In the genomic region with DNA sequence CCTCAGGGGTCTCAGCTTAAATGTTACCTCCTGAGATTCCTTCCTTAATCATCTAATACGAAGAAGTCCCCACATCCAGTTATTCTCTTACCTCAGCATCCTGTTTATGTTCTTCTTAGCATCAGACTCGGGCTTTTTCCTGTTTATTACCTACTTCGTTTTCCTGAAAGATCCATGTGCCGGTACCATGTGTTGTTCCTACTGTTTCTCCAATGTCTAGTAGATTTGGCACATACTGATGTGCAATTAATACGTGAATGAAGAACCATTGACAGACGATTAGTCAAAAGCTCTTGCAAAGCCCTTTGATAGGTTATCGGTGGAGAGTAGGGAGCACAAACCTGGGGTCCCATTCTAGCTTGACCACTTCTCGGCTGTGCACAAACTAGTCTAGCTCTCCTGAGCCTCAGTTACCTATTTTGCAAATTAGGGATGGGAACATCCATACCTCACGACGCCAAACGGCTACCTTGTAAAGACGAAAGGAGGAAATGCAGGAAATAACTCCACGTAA, we compare ENCODE assay signal across 8 cellular contexts. TPM values are rescaled to one million over a fixed set of nuclear protein-coding genes. Genes with fewer than 3 reads are reported as not detected.
DNase-seq lines count a peak whose midpoint lies in the region; ATAC-seq and TF ChIP-seq lines count a peak whose summit lies in the region.

No MANE protein-coding gene starts in this region.

- peaks cover 0 to 66% (median 33%) of the 10 kb centered on the region in 11 experiments; a peak in 18 of 22 replicates for H4K20me1 ChIP-seq in BLaER1 treated with 17β-estradiol and CSF1 and Interleukin-3, amounts not matched to agents 10 nM and 100 nM
- H4K20me1 ChIP-seq in OCI-LY1 (ENCODE audit: insufficient read depth, low read length), result no peaks in the 10 kb centered on the region
- no peaks in the 10 kb centered on the region for H4K20me1 ChIP-seq in neural cell (ENCODE audit: insufficient read depth)

- H3F3A ChIP-seq in OCI-LY1 (ENCODE audit: insufficient read depth, low read length) (no peaks in the 10 kb centered on the region; the same call in 1 of the 2 replicates), neural cell (ENCODE audit: insufficient read depth, low read length, poor library complexity, severe bottlenecking) (no peaks in the 10 kb centered on the region)

- in situ Hi-C loops in KBM-7 (cut with MboI; ENCODE audit: low pct_unique_long_range_greater_than_20kb, low sequenced_read_pairs), result loop anchor here (25.0 kb wide), 1 partner anchor 104 kb away; no protein-coding TSS in a partner anchor

- peak overlapping the region; percentile 95 to 100 (median 98) for H3K27ac ChIP-seq in BLaER1 treated with 17β-estradiol and CSF1 and Interleukin-3, amounts not matched to agents 10 nM and 100 nM
- H3K27ac ChIP-seq in OCI-LY1 (ENCODE audit: low read depth, low read length, poor library complexity, severe bottlenecking), result peak overlapping the region; percentile 35
- peak overlapping the region; percentile 88 for H3K27ac ChIP-seq in effector memory CD4-positive, alpha-beta T cell (ENCODE audit: insufficient read depth, low read length, poor library complexity, severe bottlenecking)
- H3K27ac ChIP-seq in neural cell (ENCODE audit: low read length), result peak overlapping the region; percentile 95

- H3K9me3 ChIP-seq in BLaER1 treated with 17β-estradiol and CSF1 and Interleukin-3, amounts not matched to agents 10 nM and 100 nM (replicated peaks in 1 of 11), result no peaks in the 10 kb centered on the region
- H3K9me3 ChIP-seq in OCI-LY1 (ENCODE audit: low read length) (no peaks in the 10 kb centered on the region), neural cell (ENCODE audit: low read length) (no peaks in the 10 kb centered on the region)
- no peaks in the 10 kb centered on the region for H3K9me3 ChIP-seq in effector memory CD4-positive, alpha-beta T cell (ENCODE audit: control insufficient read depth, low read length)

- no peak for TF ChIP-seq RAD21 in neural cell (conservative IDR thresholded peaks at IDR 0.05)

- H3K4me2 ChIP-seq in BLaER1 treated with 17β-estradiol and CSF1 and Interleukin-3, amounts not matched to agents 10 nM and 100 nM, result peak overlapping the region; percentile 93 to 99 (median 96)
- H3K4me2 ChIP-seq in OCI-LY1 (ENCODE audit: low read length) (peak overlapping the region; percentile 88), neural cell (ENCODE audit: low read length) (peak overlapping the region; percentile 47)

- no peaks in the 10 kb centered on the region for H3K27me3 ChIP-seq in BLaER1 treated with 17β-estradiol and CSF1 and Interleukin-3, amounts not matched to agents 10 nM and 100 nM
- H3K27me3 ChIP-seq in OCI-LY1 (ENCODE audit: insufficient read depth, low read length) (no peaks in the 10 kb centered on the region), neural cell (ENCODE audit: insufficient read depth, low read depth, low read length) (no peaks in the 10 kb centered on the region)
- no peaks in the 10 kb centered on the region for H3K27me3 ChIP-seq in effector memory CD4-positive, alpha-beta T cell (replicated peaks; ENCODE audit: control insufficient read depth, insufficient read depth, low read length, poor library complexity, severe bottlenecking)

- no peak for DNase-seq in effector memory CD4-positive, alpha-beta T cell
- DNase-seq in DMS153 treated with DMSO at 0.1 percent for 48 hours (lab: John Stamatoyannopoulos, UW; ENCODE audit: unreplicated experiment) (no peak), KBM-7 (no peak)

- H2AFZ ChIP-seq in OCI-LY1 (ENCODE audit: low read length), result no peak overlapping the region
- peak overlapping the region; percentile 83 for H2AFZ ChIP-seq in neural cell (ENCODE audit: low read depth, low read length)

- H3K79me2 ChIP-seq in OCI-LY1 (ENCODE audit: insufficient read depth, low read length) (peaks cover 51% of the 10 kb centered on the region), neural cell (replicated peaks; ENCODE audit: insufficient read depth, low read length) (peaks cover 56% of the 10 kb centered on the region)

- ATAC-seq in GM21576 (IDR thresholded peaks at IDR 0.05; ENCODE audit: unreplicated experiment), result peak; percentile 6
- ATAC-seq in HG02678 (IDR thresholded peaks at IDR 0.05; ENCODE audit: unreplicated experiment), result no peak

- peak overlapping the region; percentile 96 to 100 (median 99) for H3K9ac ChIP-seq in BLaER1 treated with 17β-estradiol and CSF1 and Interleukin-3, amounts not matched to agents 10 nM and 100 nM
- H3K9ac ChIP-seq in OCI-LY1 (ENCODE audit: low read length) (peak overlapping the region; percentile 92), neural cell (ENCODE audit: low read length) (peak overlapping the region; percentile 92)

- no peak for TF ChIP-seq CTCF in OCI-LY1 (IDR thresholded peaks at IDR 0.05; ENCODE audit: low read length)
- TF ChIP-seq CTCF in neural cell (IDR thresholded peaks at IDR 0.05; ENCODE audit: poor library complexity, severe bottlenecking), result no peak

- peaks cover 29 to 47% (median 38%) of the 10 kb centered on the region in 10 experiments for H3K4me1 ChIP-seq in BLaER1 treated with 17β-estradiol and CSF1 and Interleukin-3, amounts not matched to agents 10 nM and 100 nM
- peaks cover 28% of the 10 kb centered on the region for H3K4me1 ChIP-seq in OCI-LY1 (ENCODE audit: insufficient read depth, low read length, severe bottlenecking)
- peaks cover 25% of the 10 kb centered on the region for H3K4me1 ChIP-seq in effector memory CD4-positive, alpha-beta T cell (ENCODE audit: control insufficient read depth, insufficient read depth, low read length, poor library complexity, severe bottlenecking)

- no peak for TF ChIP-seq EP300 in neural cell (conservative IDR thresholded peaks at IDR 0.05; ENCODE audit: poor library complexity, severe bottlenecking)

- H3K4me3 ChIP-seq in BLaER1 treated with 17β-estradiol and CSF1 and Interleukin-3, amounts not matched to agents 10 nM and 100 nM, result peak overlapping the region; percentile 91 to 100 (median 95)
- peak overlapping the region; percentile 84 for H3K4me3 ChIP-seq in OCI-LY1 (ENCODE audit: low read depth, low read length, poor library complexity, severe bottlenecking)
- H3K4me3 ChIP-seq in effector memory CD4-positive, alpha-beta T cell (ENCODE audit: insufficient read depth, low read depth, low read length, poor library complexity, severe bottlenecking), result peak overlapping the region; percentile 81
- peak overlapping the region; percentile 81 for H3K4me3 ChIP-seq in neural cell (ENCODE audit: low read length)

- H3K36me3 ChIP-seq in BLaER1 treated with 17β-estradiol and CSF1 and Interleukin-3, amounts not matched to agents 10 nM and 100 nM, result peaks cover 21 to 52% (median 46%) of the 10 kb centered on the region in 11 experiments
- H3K36me3 ChIP-seq in OCI-LY1 (ENCODE audit: insufficient read depth, low read length) (peaks cover 35% of the 10 kb centered on the region), neural cell (ENCODE audit: insufficient read depth, low read length) (peaks cover 10% of the 10 kb centered on the region)
- no peaks in the 10 kb centered on the region for H3K36me3 ChIP-seq in effector memory CD4-positive, alpha-beta T cell (ENCODE audit: control insufficient read depth, insufficient read depth, low read length)

- no peaks in the 10 kb centered on the region for H3K9me2 ChIP-seq in OCI-LY1 (ENCODE audit: low read depth, low read length)
- no peaks in the 10 kb centered on the region for H3K9me2 ChIP-seq in neural cell (ENCODE audit: insufficient read depth, low read length)

TF ChIP-seq in neural cell, 6 proteins besides CTCF, POLR2A, EP300 and RAD21:
- no peak for TF ChIP-seq POLR2AphosphoS5 (IDR thresholded peaks at IDR 0.05)
- no peak for TF ChIP-seq EZH2 (IDR thresholded peaks at IDR 0.05; ENCODE audit: borderline replicate concordance, insufficient read depth, low read length, poor library complexity, severe bottlenecking)
- TF ChIP-seq TAF1 (IDR thresholded peaks at IDR 0.05; ENCODE audit: low read depth), result no peak
- no peak for TF ChIP-seq MXI1 (conservative IDR thresholded peaks at IDR 0.05; ENCODE audit: poor library complexity, severe bottlenecking)
- TF ChIP-seq, protein P1, sequence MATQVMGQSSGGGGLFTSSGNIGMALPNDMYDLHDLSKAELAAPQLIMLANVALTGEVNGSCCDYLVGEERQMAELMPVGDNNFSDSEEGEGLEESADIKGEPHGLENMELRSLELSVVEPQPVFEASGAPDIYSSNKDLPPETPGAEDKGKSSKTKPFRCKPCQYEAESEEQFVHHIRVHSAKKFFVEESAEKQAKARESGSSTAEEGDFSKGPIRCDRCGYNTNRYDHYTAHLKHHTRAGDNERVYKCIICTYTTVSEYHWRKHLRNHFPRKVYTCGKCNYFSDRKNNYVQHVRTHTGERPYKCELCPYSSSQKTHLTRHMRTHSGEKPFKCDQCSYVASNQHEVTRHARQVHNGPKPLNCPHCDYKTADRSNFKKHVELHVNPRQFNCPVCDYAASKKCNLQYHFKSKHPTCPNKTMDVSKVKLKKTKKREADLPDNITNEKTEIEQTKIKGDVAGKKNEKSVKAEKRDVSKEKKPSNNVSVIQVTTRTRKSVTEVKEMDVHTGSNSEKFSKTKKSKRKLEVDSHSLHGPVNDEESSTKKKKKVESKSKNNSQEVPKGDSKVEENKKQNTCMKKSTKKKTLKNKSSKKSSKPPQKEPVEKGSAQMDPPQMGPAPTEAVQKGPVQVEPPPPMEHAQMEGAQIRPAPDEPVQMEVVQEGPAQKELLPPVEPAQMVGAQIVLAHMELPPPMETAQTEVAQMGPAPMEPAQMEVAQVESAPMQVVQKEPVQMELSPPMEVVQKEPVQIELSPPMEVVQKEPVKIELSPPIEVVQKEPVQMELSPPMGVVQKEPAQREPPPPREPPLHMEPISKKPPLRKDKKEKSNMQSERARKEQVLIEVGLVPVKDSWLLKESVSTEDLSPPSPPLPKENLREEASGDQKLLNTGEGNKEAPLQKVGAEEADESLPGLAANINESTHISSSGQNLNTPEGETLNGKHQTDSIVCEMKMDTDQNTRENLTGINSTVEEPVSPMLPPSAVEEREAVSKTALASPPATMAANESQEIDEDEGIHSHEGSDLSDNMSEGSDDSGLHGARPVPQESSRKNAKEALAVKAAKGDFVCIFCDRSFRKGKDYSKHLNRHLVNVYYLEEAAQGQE (IDR thresholded peaks at IDR 0.05; ENCODE audit: borderline replicate concordance), result no peak
- TF ChIP-seq SMC3 (conservative IDR thresholded peaks at IDR 0.05; ENCODE audit: poor library complexity), result no peak

RNA-seq across cellular contexts. Expression of a gene that starts 0.7 kb away (rescaled TPM):
- polyA plus RNA-seq in neural cell, result 84.4 and 93.7 TPM in 2 replicates
- 106 and 116 TPM in 2 replicates for polyA minus RNA-seq in neural cell

Comparison
In these comparisons a context has a peak if more than half of its experiments do, and no peak if none do; other contexts are left out.
1. H3K27ac ChIP-seq: peak in every context shown above with its lines; median percentile 98 in BLaER1 treated with 17β-estradiol and CSF1 and Interleukin-3, amounts not matched to agents 10 nM and 100 nM; 95 in neural cell; 88 in effector memory CD4-positive, alpha-beta T cell; 35 in OCI-LY1.